Comparison of ENCODE assay signal across 12 cellular contexts in the genomic region with DNA sequence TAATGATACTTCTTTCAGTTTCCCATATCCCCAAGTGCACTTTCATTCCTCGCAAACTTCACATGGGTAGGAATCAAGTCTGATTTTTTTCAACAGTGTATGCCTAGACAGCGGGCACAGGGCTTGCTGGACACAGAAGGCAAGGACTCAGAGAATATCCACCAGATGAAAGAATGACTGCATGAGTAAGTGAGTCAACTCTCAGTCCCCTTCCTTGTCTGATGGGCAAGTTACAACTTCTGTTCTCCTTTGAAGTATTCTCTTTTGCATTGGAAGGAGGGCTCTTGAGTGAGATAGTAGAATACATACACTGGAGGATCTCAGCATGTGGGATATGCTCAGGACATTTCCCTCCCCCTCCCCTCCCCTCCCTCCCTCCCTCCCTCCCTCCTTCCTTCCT. TPM values are rescaled to one million over a fixed set of nuclear protein-coding genes. Genes with fewer than 3 reads are reported as not detected.
DNase-seq lines count a peak whose midpoint lies in the region; ATAC-seq and TF ChIP-seq lines count a peak whose summit lies in the region.
"Had no signal": no experiment of that assay in that cellular context is flagged by ENCODE, and none has a peak within 500 bp of the region (broad histone marks: within the 10 kb centered on the region; RNA-seq: fewer than 3 reads in every experiment).

No MANE protein-coding gene starts in this region.

- H2AFZ ChIP-seq in neuronal stem cell (ENCODE audit: low read length) = no peak overlapping the region

- H2BK15ac ChIP-seq in neuronal stem cell (ENCODE audit: low read length) = no peak overlapping the region

- in situ Hi-C loops in ACHN (cut with HindIII; ENCODE audit: low pct_ligation_motif_present, low pct_unique_long_range_greater_than_20kb, low sequenced_read_pairs) = no loop called here

- H3K9me3 ChIP-seq in colonic mucosa (no peaks in the 10 kb centered on the region), muscle layer of duodenum (ENCODE audit: control insufficient read depth in 1 of 2, low read length in 2 of 2) (peaks cover 0 to 3% of the 10 kb centered on the region in 2 donors), neuronal stem cell (replicated peaks in 1 of 2; ENCODE audit: control insufficient read depth in 2 of 2, insufficient read depth in 1 of 2, low read depth in 1 of 2, low read length in 2 of 2) (peaks cover 0 to 4% of the 10 kb centered on the region in 2 donors), aorta (ENCODE audit: control insufficient read depth, low read length) (no peaks in the 10 kb centered on the region)

- H3K27me3 ChIP-seq in colonic mucosa (no peaks in the 10 kb centered on the region), muscle layer of duodenum (ENCODE audit: low read depth, low read length) (no peaks in the 10 kb centered on the region), neuronal stem cell (ENCODE audit: control insufficient read depth in 3 of 3, insufficient read depth in 3 of 3, low read depth in 1 of 3, low read length in 3 of 3) (peaks cover 0 to 27% (median 15%) of the 10 kb centered on the region in 3 experiments), aorta (ENCODE audit: control insufficient read depth in 1 of 2, insufficient read depth in 2 of 2, low read length in 1 of 2) (no peaks in the 10 kb centered on the region)

- H3K36me3 ChIP-seq in colonic mucosa (no peaks in the 10 kb centered on the region), muscle layer of duodenum (ENCODE audit: control insufficient read depth in 1 of 2, insufficient read depth in 2 of 2, low read length in 2 of 2) (no peaks in the 10 kb centered on the region), neuronal stem cell (replicated peaks in 1 of 2; ENCODE audit: control insufficient read depth in 2 of 2, insufficient read depth in 2 of 2, low read length in 2 of 2) (no peaks in the 10 kb centered on the region), aorta (ENCODE audit: control insufficient read depth in 1 of 2, insufficient read depth in 2 of 2, low read length in 1 of 2) (no peaks in the 10 kb centered on the region)

- H3K79me1 ChIP-seq in neuronal stem cell (ENCODE audit: low read depth, low read length) = no peaks in the 10 kb centered on the region

- no peak overlapping the region for H3K4ac ChIP-seq in neuronal stem cell (ENCODE audit: low read length)

- no CpG with 5 or more reads among the region's 2 CpGs for WGBS in neuronal stem cell (ENCODE audit: extremely low coverage in 2 of 2, insufficient read length in 2 of 2, insufficient replicate concordance in 1 of 2), 2 donors
- WGBS in aorta, 2 donors = 40 to 49% methylated on average over 2 of the region's 2 CpGs

- H2BK5ac ChIP-seq in neuronal stem cell (ENCODE audit: low read length) = no peak overlapping the region

- H3K4me2 ChIP-seq in neuronal stem cell (ENCODE audit: insufficient read depth, low read length, poor library complexity, severe bottlenecking) = no peak overlapping the region

- no peak overlapping the region for H3K23ac ChIP-seq in neuronal stem cell (ENCODE audit: low read depth, low read length, poor library complexity)

- TF ChIP-seq CTCF in colonic mucosa (IDR thresholded peaks at IDR 0.05) = no peak

- DNase-seq in ACHN (peak; percentile 42), M059J (ENCODE audit: low read depth) (peak; percentile 42), colonic mucosa (no peak), neuronal stem cell (ENCODE audit: low spot score) (no peak), aorta (no peak), amygdala (lab: John Stamatoyannopoulos, UW) (no peak)
- DNase-seq in activated effector memory CD4-positive, alpha-beta T cell treated with Interleukin-2 at 50 U/mL for 16 hours = no peak
- DNase-seq: CD8-positive, alpha-beta memory T cell; hypothalamus; NCI-H1417 had no signal

- intact Hi-C loops in colonic mucosa (cut with DNase I) = no loop called here
- intact Hi-C loops in aorta (cut with DNase I) = loop anchor here in 1 of 2 donors (5.0 to 10.0 kb wide), 2 partner anchors 45 to 427 kb away; a partner anchor contains a TSS

- no peak overlapping the region for H2BK12ac ChIP-seq in neuronal stem cell (ENCODE audit: low read length)

- no peak overlapping the region for H4K8ac ChIP-seq in neuronal stem cell (ENCODE audit: low read depth, low read length)

- peak overlapping the region in 1 of 2 donors; percentile 43 for H3K9ac ChIP-seq in colonic mucosa (ENCODE audit: low read depth in 2 of 2, low read length in 2 of 2)
- no peak overlapping the region for H3K9ac ChIP-seq in neuronal stem cell (ENCODE audit: low read depth, low read length, poor library complexity)

- no peak overlapping the region for H3K14ac ChIP-seq in neuronal stem cell (ENCODE audit: low read length)

- H2AK5ac ChIP-seq in neuronal stem cell (ENCODE audit: low read depth, low read length) = no peak overlapping the region

- ATAC-seq in aorta (ENCODE audit: low FRiP score) = no peak

- H3K4me3 ChIP-seq in colonic mucosa = no peak overlapping the region
- peak overlapping the region in 1 of 2 donors; percentile 37 for H3K4me3 ChIP-seq in muscle layer of duodenum (ENCODE audit: low read depth in 1 of 2, low read length in 2 of 2)
- H3K4me3 ChIP-seq in neuronal stem cell (ENCODE audit: low read length in 2 of 2) = no peak overlapping the region
- H3K4me3 ChIP-seq in aorta (ENCODE audit: low read length in 2 of 2) = no peak overlapping the region

- no peak overlapping the region for H3K18ac ChIP-seq in neuronal stem cell (ENCODE audit: low read length)

- no peaks in the 10 kb centered on the region for H3K4me1 ChIP-seq in colonic mucosa
- H3K4me1 ChIP-seq in muscle layer of duodenum (ENCODE audit: control insufficient read depth in 1 of 2, insufficient read depth in 2 of 2, low read length in 2 of 2) = peaks cover 0 to 13% of the 10 kb centered on the region in 2 donors
- peaks cover 0 to 5% of the 10 kb centered on the region in 2 donors for H3K4me1 ChIP-seq in neuronal stem cell (ENCODE audit: control insufficient read depth in 2 of 2, insufficient read depth in 1 of 2, low read depth in 1 of 2, low read length in 2 of 2)
- peaks cover 0 to 4% of the 10 kb centered on the region in 2 donors for H3K4me1 ChIP-seq in aorta (ENCODE audit: control insufficient read depth in 1 of 2, insufficient read depth in 2 of 2, low read length in 2 of 2)

- no peak overlapping the region for H4K91ac ChIP-seq in neuronal stem cell (ENCODE audit: low read depth, low read length, poor library complexity)

- no peak overlapping the region for H2BK120ac ChIP-seq in neuronal stem cell (ENCODE audit: low read depth, low read length)

- H3K27ac ChIP-seq in colonic mucosa = peak overlapping the region; percentile 61
- H3K27ac ChIP-seq in muscle layer of duodenum (ENCODE audit: low read length) = peak overlapping the region; percentile 70
- H3K27ac ChIP-seq in neuronal stem cell (replicated peaks; ENCODE audit: low read length) = no peak overlapping the region
- no peak overlapping the region for H3K27ac ChIP-seq in aorta (ENCODE audit: low read depth in 1 of 2, low read length in 2 of 2)

RNA-seq across cellular contexts. Expression of a gene that starts 3.0 kb away (rescaled TPM):
- 30.8 and 47.0 TPM in 2 replicates for total RNA-seq in M059J (2014; rRNA removed; shearing (Covaris generic))
- total RNA-seq in colonic mucosa (100 to 1,000 TPM; 308 to 500 TPM), aorta (10 to 100 TPM; 44.5 to 49.3 TPM)
- polyA plus RNA-seq in neuronal stem cell (2013, experiment 1 of 2) = 0.47 TPM
- 0.48 TPM for polyA plus RNA-seq in neuronal stem cell (2013, experiment 2 of 2)
- polyA plus RNA-seq in aorta = 10 to 100 TPM; 52.8 to 65.0 TPM
- total RNA-seq: neural crest cell had no signal

RNA-seq across cellular contexts. Expression of a gene that starts 44.7 kb away (rescaled TPM):
- 30.7 and 48.3 TPM in 2 replicates for total RNA-seq in M059J (2014; rRNA removed; shearing (Covaris generic))
- total RNA-seq in colonic mucosa (10 to 100 TPM; 28.3 to 31.9 TPM), aorta (10 to 100 TPM; 46.8 to 47.3 TPM)
- 32.4 TPM for polyA plus RNA-seq in neuronal stem cell (2013, experiment 1 of 2)
- polyA plus RNA-seq in neuronal stem cell (2013, experiment 2 of 2) = 32.6 TPM
- 10 to 100 TPM; 24.9 to 45.6 TPM for polyA plus RNA-seq in aorta

Comparison
In these comparisons a context has a peak if more than half of its experiments do, and no peak if none do; other contexts are left out.
1. DNase-seq: peak in ACHN (single experiment) and M059J (single experiment); none in colonic mucosa (single experiment), activated effector memory CD4-positive, alpha-beta T cell treated with Interleukin-2 at 50 U/mL for 16 hours (single experiment), neuronal stem cell (single experiment), aorta (0 of 2) and amygdala (0 of 56).
2. H3K27ac ChIP-seq: peak in colonic mucosa (single experiment) and muscle layer of duodenum (single experiment); none in neuronal stem cell (single experiment) and aorta (0 of 2).